Comparison of ENCODE assay signal across 1 cellular context in the genomic region with DNA sequence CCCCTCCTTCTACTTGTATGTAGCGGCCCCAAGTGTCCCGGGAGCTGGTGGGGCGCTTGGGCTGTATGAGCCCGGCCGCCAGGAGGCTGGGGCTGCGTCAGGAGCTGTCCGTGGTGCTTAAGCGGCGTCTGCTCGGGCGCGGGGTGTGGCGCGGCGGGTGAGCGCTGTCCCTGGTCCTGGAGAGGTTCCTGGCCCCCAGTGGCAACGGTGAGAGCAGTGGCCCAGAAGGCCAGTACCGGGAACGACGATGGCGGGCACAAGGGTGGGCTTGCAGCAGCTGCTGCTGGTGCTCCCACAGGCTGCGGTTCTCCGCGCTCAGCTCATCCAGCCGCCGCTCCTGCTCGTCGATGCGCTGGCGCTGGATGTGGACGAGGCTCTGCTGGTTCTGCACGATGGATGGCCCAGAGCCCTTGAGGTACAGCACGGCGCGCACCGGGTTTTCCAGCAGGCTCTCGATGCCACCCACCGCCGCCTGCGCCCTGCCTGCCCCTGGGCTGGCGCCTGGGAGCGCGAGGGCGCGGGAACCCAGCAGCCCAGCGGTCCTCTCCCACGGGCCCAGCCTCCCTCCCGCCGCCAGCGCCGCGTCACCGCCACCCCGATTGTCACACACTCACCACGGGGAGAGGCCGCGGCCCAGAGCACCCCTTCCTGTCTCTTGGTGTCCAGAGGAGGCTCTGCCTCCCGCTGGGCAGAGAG.
A peak's percentile ranks its signal among the peaks of the same experiment; 100 is the strongest.
TF ChIP-seq lines count a peak whose summit lies in the region.

No MANE protein-coding gene starts in this region.

TF ChIP-seq in HepG2, 621 proteins besides CTCF, POLR2A, EP300 and RAD21 (continued from another document):
- TF ChIP-seq, protein P1, sequence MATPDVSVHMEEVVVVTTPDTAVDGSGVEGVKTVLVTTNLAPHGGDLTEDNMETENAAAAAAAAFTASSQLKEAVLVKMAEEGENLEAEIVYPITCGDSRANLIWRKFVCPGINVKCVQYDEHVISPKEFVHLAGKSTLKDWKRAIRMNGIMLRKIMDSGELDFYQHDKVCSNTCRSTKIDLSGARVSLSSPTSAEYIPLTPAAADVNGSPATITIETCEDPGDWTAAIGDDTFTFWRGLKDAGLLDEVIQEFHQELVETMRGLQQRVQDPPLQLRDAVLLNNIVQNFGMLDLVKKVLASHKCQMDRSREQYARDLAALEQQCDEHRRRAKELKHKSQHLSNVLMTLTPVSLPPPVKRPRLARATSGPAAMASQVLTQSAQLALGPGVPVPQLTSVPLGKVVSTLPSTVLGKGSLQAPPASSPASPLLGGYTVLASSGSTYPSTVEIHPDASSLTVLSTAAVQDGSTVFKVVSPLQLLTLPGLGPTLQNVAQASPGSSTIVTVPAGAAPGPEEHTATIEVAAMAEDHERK (CRISPR knock-in tag; IDR thresholded peaks at IDR 0.05; ENCODE audit: low read depth) = 0 out of 2 replicates have a peak, but pooled peaks have one; percentile 58
- TF ChIP-seq PLRG1 (conservative IDR thresholded peaks at IDR 0.05) (no peak), ZNF44 (CRISPR knock-in tag; IDR thresholded peaks at IDR 0.05) (peak; percentile 99)
